20 cellular contexts compared by ENCODE assay signal in genomic region chr12:27644446-27644845, GRCh38. TPM values are rescaled to one million over a fixed set of nuclear protein-coding genes. Genes with fewer than 3 reads are reported as not detected.
A peak's percentile ranks its signal among the peaks of the same experiment; 100 is the strongest.
DNase-seq lines count a peak whose midpoint lies in the region; ATAC-seq and TF ChIP-seq lines count a peak whose summit lies in the region.
"Had no signal": no experiment of that assay in that cellular context is flagged by ENCODE, and none has a peak within 500 bp of the region (broad histone marks: within the 10 kb centered on the region; RNA-seq: fewer than 3 reads in every experiment).

No MANE protein-coding gene starts in this region.

- no peak for DNase-seq in Right ventricle myocardium superior
- DNase-seq in Right ventricle myocardium inferior (ENCODE audit: missing footprints) = no peak
- DNase-seq in fibroblast of peridontal ligament (ENCODE audit: extremely low read depth) = peak; percentile 78
- no peak for DNase-seq in upper lobe of right lung
- no peak for DNase-seq in GM10248 (ENCODE audit: extremely low spot score)
- no peak for DNase-seq in NCI-H1092 (lab: John Stamatoyannopoulos, UW)
- no peak for DNase-seq in erythroblast (lab: John Stamatoyannopoulos, UW)
- DNase-seq: activated CD8-positive, alpha-beta memory T cell treated with anti-CD3 and anti-CD28 coated beads, Interleukin-2, amount 50 U/mL, for 4 hours; activated naive CD4-positive, alpha-beta T cell treated with anti-CD3 and anti-CD28 coated beads, Interleukin-2, amount 50 U/mL, for 16 hours; Calu3; H7; KG1; mammary epithelial cell; NCI-H2081; NK-92 treated with Interleukin-12 subunit alpha and Interleukin-12 subunit beta, amount 100 ng/mL, for 24 hours; sigmoid colon; uterus had no signal

- no peak for TF ChIP-seq POLR2A in erythroblast (IDR thresholded peaks at IDR 0.05; ENCODE audit: low read length)

- H3K36me3 ChIP-seq in upper lobe of right lung = peaks cover 10% of the 10 kb centered on the region
- H3K36me3 ChIP-seq: uterus had no signal

- H3K4me3 ChIP-seq in upper lobe of right lung = no peak overlapping the region
- H3K4me3 ChIP-seq: esophagus muscularis mucosa, sigmoid colon, uterus had no signal

- H3K4me1 ChIP-seq in upper lobe of right lung = peaks cover 7% of the 10 kb centered on the region
- H3K4me1 ChIP-seq: uterus had no signal

- H3K27me3 ChIP-seq in upper lobe of right lung = no peaks in the 10 kb centered on the region
- H3K27me3 ChIP-seq: esophagus muscularis mucosa, sigmoid colon, uterus had no signal

- intact Hi-C loops in Right ventricle myocardium superior (cut with DNase I) (no loop called here), Right ventricle myocardium inferior (cut with DNase I) (no loop called here), upper lobe of right lung (cut with DNase I) (no loop called here)

- CTCF ChIA-PET in GM10248 (lab: Yijun Ruan, JAX) = interaction anchor here (0.9 kb wide), 1 partner anchor 8 kb away, joined by 3 read pairs; no protein-coding TSS in a partner anchor

- no peak for TF ChIP-seq CTCF in VCaP (conservative IDR thresholded peaks at IDR 0.05)
- no peak for TF ChIP-seq CTCF in upper lobe of right lung (IDR thresholded peaks at IDR 0.05)
- TF ChIP-seq CTCF in GM10248 (IDR thresholded peaks at IDR 0.05; ENCODE audit: control extremely low read depth, extremely low read depth, low read depth, missing control alignments) = no peak

- POLR2A ChIA-PET in GM10248 (lab: Yijun Ruan, JAX) = no interaction called here

- peak overlapping the region; percentile 72 for H3K27ac ChIP-seq in VCaP
- no peak overlapping the region for H3K27ac ChIP-seq in upper lobe of right lung
- H3K27ac ChIP-seq: esophagus muscularis mucosa, sigmoid colon, uterus had no signal

- ATAC-seq in Right ventricle myocardium superior (ENCODE audit: poor library complexity) = peak; percentile 34
- ATAC-seq in Right ventricle myocardium inferior = no peak
- ATAC-seq in upper lobe of right lung = peak; percentile 31
- ATAC-seq: stimulated activated memory B cell treated with anti-CD40 and anti-IgM and Interleukin-4, amounts not matched to agents 10 μg/mL and 1 μg/mL and 100 μg/mL, for 72 hours had no signal

- no peaks in the 10 kb centered on the region for H3K9me3 ChIP-seq in upper lobe of right lung
- H3K9me3 ChIP-seq: esophagus muscularis mucosa, sigmoid colon, uterus had no signal

RNA-seq across cellular contexts. Expression of gene REP15, which starts 51.8 kb away (rescaled TPM):
- 6.3 TPM for total RNA-seq in Right ventricle myocardium superior
- 8.2 TPM for total RNA-seq in Right ventricle myocardium inferior
- total RNA-seq in upper lobe of right lung = 4.5 TPM
